11 cellular contexts compared by ENCODE assay signal in genomic region chr6:36998723-36999466, GRCh38. TPM values are rescaled to one million over a fixed set of nuclear protein-coding genes. Genes with fewer than 3 reads are reported as not detected.
DNase-seq lines count a peak whose midpoint lies in the region; ATAC-seq, FAIRE-seq and TF ChIP-seq lines count a peak whose summit lies in the region.
"Had no signal": no experiment of that assay in that cellular context is flagged by ENCODE, and none has a peak within 500 bp of the region (broad histone marks: within the 10 kb centered on the region; RNA-seq: fewer than 3 reads in every experiment).

No MANE protein-coding gene starts in this region.

- H3K27ac Mint-ChIP-seq in activated T-helper 17 cell treated with anti-CD3 and anti-CD28 coated beads, Interleukin-2, amount 50 U/mL, for 72 hours = peak overlapping the region; percentile 37
- H3K27ac Mint-ChIP-seq: natural killer cell treated with Interleukin-12 subunit alpha and Interleukin-12 subunit beta and Interleukin-15 and Interleukin-18, amount 100 ng/mL, for 72 hours had no signal

- H3K27me3 Mint-ChIP-seq in activated T-helper 17 cell treated with anti-CD3 and anti-CD28 coated beads, Interleukin-2, amount 50 U/mL, for 72 hours = peaks cover 4% of the 10 kb centered on the region

- ATAC-seq in activated T-helper 17 cell treated with anti-CD3 and anti-CD28 coated beads, Interleukin-2, amount 50 U/mL, for 72 hours (replicated peaks) = no peak
- ATAC-seq in lower lobe of right lung = no peak

- H3K9me3 Mint-ChIP-seq in activated T-helper 17 cell treated with anti-CD3 and anti-CD28 coated beads, Interleukin-2, amount 50 U/mL, for 72 hours = no peaks in the 10 kb centered on the region
- H3K9me3 Mint-ChIP-seq: natural killer cell treated with Interleukin-12 subunit alpha and Interleukin-12 subunit beta and Interleukin-15 and Interleukin-18, amount 100 ng/mL, for 72 hours had no signal

- TF ChIP-seq POLR2A in testis (IDR thresholded peaks at IDR 0.05) = peak; percentile 33

- intact Hi-C loops in lower lobe of right lung (cut with DNase I) = no loop called here
- intact Hi-C loops in testis (cut with DNase I; ENCODE audit: low total_unique reads) = no loop called here

- H3K36me3 ChIP-seq in lower lobe of right lung (no peaks in the 10 kb centered on the region), testis (ENCODE audit: low read depth, missing control alignments) (no peaks in the 10 kb centered on the region)

- no peak overlapping the region for H3K4me3 ChIP-seq in lower lobe of right lung
- H3K4me3 ChIP-seq in testis = no peak overlapping the region

- H3K27me3 ChIP-seq in lower lobe of right lung (ENCODE audit: low read depth) = no peaks in the 10 kb centered on the region
- no peaks in the 10 kb centered on the region for H3K27me3 ChIP-seq in testis

- no peak for TF ChIP-seq CTCF in lower lobe of right lung (IDR thresholded peaks at IDR 0.05)
- TF ChIP-seq CTCF in testis (IDR thresholded peaks at IDR 0.05) = no peak

- 67 to 75% methylated on average over 18 to 20 of the region's 20 CpGs for WGBS in testis, 2 donors

- no peak for FAIRE-seq in frontal cortex (lab: Jason Lieb, UNC)

- DNase-seq in NCI-H1436 (lab: John Stamatoyannopoulos, UW) (peak; percentile 41), NCI-H1436 treated with DMSO at 0.1 percent for 48 hours (lab: John Stamatoyannopoulos, UW) (no peak), lower lobe of right lung (no peak), testis (peak; percentile 91), frontal cortex (ENCODE audit: low spot score in 2 of 2) (no peak), SKM-1 (lab: John Stamatoyannopoulos, UW; ENCODE audit: unreplicated experiment) (no peak)
- no peak for DNase-seq in activated naive CD4-positive, alpha-beta T cell treated with anti-CD3 and anti-CD28 coated beads, Interleukin-2, amount 50 U/mL, for 16 hours
- DNase-seq: 8988T, NCI-H82 had no signal

- H3K4me1 Mint-ChIP-seq in activated T-helper 17 cell treated with anti-CD3 and anti-CD28 coated beads, Interleukin-2, amount 50 U/mL, for 72 hours = peaks cover 4% of the 10 kb centered on the region

- no peak overlapping the region for H3K4me3 Mint-ChIP-seq in activated T-helper 17 cell treated with anti-CD3 and anti-CD28 coated beads, Interleukin-2, amount 50 U/mL, for 72 hours
- H3K4me3 Mint-ChIP-seq: natural killer cell treated with Interleukin-12 subunit alpha and Interleukin-12 subunit beta and Interleukin-15 and Interleukin-18, amount 100 ng/mL, for 72 hours had no signal

- H3K36me3 Mint-ChIP-seq in activated T-helper 17 cell treated with anti-CD3 and anti-CD28 coated beads, Interleukin-2, amount 50 U/mL, for 72 hours (ENCODE audit: low read depth) = no peaks in the 10 kb centered on the region
- H3K36me3 Mint-ChIP-seq: natural killer cell treated with Interleukin-12 subunit alpha and Interleukin-12 subunit beta and Interleukin-15 and Interleukin-18, amount 100 ng/mL, for 72 hours had no signal

- peak overlapping the region; percentile 86 for H3K27ac ChIP-seq in lower lobe of right lung
- H3K27ac ChIP-seq in testis = peak overlapping the region; percentile 88 to 95

- H3K9me3 ChIP-seq in lower lobe of right lung (no peaks in the 10 kb centered on the region), testis (no peaks in the 10 kb centered on the region)

- H3K4me1 ChIP-seq in lower lobe of right lung = peaks cover 21% of the 10 kb centered on the region
- peaks cover 36% of the 10 kb centered on the region for H3K4me1 ChIP-seq in testis

RNA-seq across cellular contexts. Expression of gene FGD2, which starts 6.6 kb away (rescaled TPM):
- total RNA-seq in activated T-helper 17 cell treated with anti-CD3 and anti-CD28 coated beads, Interleukin-2, amount 50 U/mL, for 72 hours = 1 to 10 TPM; 5.3 to 8.3 TPM
- total RNA-seq in lower lobe of right lung (103 TPM), testis (10 to 100 TPM in 1 of 2 donors, 1 to 10 TPM in 1; 7.0 to 16.0 TPM), frontal cortex (0.82 TPM)
- polyA plus RNA-seq in testis (ENCODE audit: insufficient read depth, low read depth, low replicate concordance) = 5.8 TPM

RNA-seq across cellular contexts. Expression of gene MTCH1, which starts 12.9 kb away (rescaled TPM):
- total RNA-seq in activated T-helper 17 cell treated with anti-CD3 and anti-CD28 coated beads, Interleukin-2, amount 50 U/mL, for 72 hours = 100 to 1,000 TPM in 1 of 2 donors, 10 to 100 TPM in 1; 97.9 to 133 TPM
- total RNA-seq in lower lobe of right lung (194 TPM), testis (100 to 1,000 TPM; 227 to 316 TPM), frontal cortex (152 TPM)
- polyA plus RNA-seq in testis (ENCODE audit: insufficient read depth, low read depth, low replicate concordance) = 157 TPM

RNA-seq across cellular contexts. Expression of gene PI16, which starts 44.4 kb away (rescaled TPM):
- 1 to 10 TPM; 1.8 to 2.1 TPM for total RNA-seq in activated T-helper 17 cell treated with anti-CD3 and anti-CD28 coated beads, Interleukin-2, amount 50 U/mL, for 72 hours
- total RNA-seq in lower lobe of right lung (11.9 TPM), testis (10 to 100 TPM in 1 of 2 donors, 1 to 10 TPM in 1; 9.8 to 24.7 TPM), frontal cortex (under 0.01 TPM)
- polyA plus RNA-seq in testis (ENCODE audit: insufficient read depth, low read depth, low replicate concordance) = 79.3 TPM
- total RNA-seq: natural killer cell treated with Interleukin-12 subunit alpha and Interleukin-12 subunit beta and Interleukin-15 and Interleukin-18, amount 100 ng/mL, for 72 hours had no signal

Comparison
In these comparisons a context has a peak if more than half of its experiments do, and no peak if none do; other contexts are left out.
1. DNase-seq: peak in NCI-H1436 (single experiment) and testis (single experiment); none in NCI-H1436 treated with DMSO at 0.1 percent for 48 hours (single experiment), lower lobe of right lung (single experiment), frontal cortex (0 of 2), activated naive CD4-positive, alpha-beta T cell treated with anti-CD3 and anti-CD28 coated beads, Interleukin-2, amount 50 U/mL, for 16 hours (single experiment) and SKM-1 (single experiment).